Comparison of ENCODE assay signal across 10 cellular contexts in genomic region chr6:12354499-12354898, GRCh38.
A peak's percentile ranks its signal among the peaks of the same experiment; 100 is the strongest.
DNase-seq lines count a peak whose midpoint lies in the region; ATAC-seq and TF ChIP-seq lines count a peak whose summit lies in the region.
"Had no signal": no experiment of that assay in that cellular context is flagged by ENCODE, and none has a peak within 500 bp of the region (broad histone marks: within the 10 kb centered on the region; RNA-seq: fewer than 3 reads in every experiment).

No MANE protein-coding gene starts in this region.

- peak overlapping the region; percentile 97 for H3K27ac ChIP-seq in epithelial cell of prostate
- H3K27ac ChIP-seq: HL-60 had no signal

- H3K4me1 Mint-ChIP-seq in nephron, result no peaks in the 10 kb centered on the region

- ATAC-seq in HG03196 (IDR thresholded peaks at IDR 0.05; ENCODE audit: unreplicated experiment) (peak; percentile 61), GM19455 (IDR thresholded peaks at IDR 0.05; ENCODE audit: unreplicated experiment) (no peak)

- no peaks in the 10 kb centered on the region for H3K27me3 Mint-ChIP-seq in nephron (ENCODE audit: low read depth)

- peak overlapping the region in 2 of 3 experiments; percentile 63 to 79 for H3K27ac Mint-ChIP-seq in nephron

- in situ Hi-C loops in KBM-7 (cut with MboI; ENCODE audit: low pct_unique_long_range_greater_than_20kb, low sequenced_read_pairs), result no loop called here

- DNase-seq in ELR (ENCODE audit: low read depth) (peak; percentile 30), epithelial cell of prostate (ENCODE audit: low read depth, low spot score) (peak; percentile 87), T-helper 1 cell (no peak), NCI-H2227 treated with DMSO at 0.1 percent for 48 hours (lab: John Stamatoyannopoulos, UW) (no peak), KBM-7 (no peak)
- DNase-seq: DMS53 had no signal

- H3K9me3 Mint-ChIP-seq in nephron, result peaks cover 14% of the 10 kb centered on the region

- no peak for TF ChIP-seq CTCF in nephron (IDR thresholded peaks at IDR 0.05; ENCODE audit: unreplicated experiment in 3 of 3)

- H3K4me3 Mint-ChIP-seq in nephron, result no peak overlapping the region

- H3K36me3 Mint-ChIP-seq in nephron (ENCODE audit: low read depth), result no peaks in the 10 kb centered on the region

Comparison
In these comparisons a context has a peak if more than half of its experiments do, and no peak if none do; other contexts are left out.
1. DNase-seq: peak in ELR (single experiment) and epithelial cell of prostate (single experiment); none in T-helper 1 cell (0 of 5), NCI-H2227 treated with DMSO at 0.1 percent for 48 hours (single experiment) and KBM-7 (single experiment).